In genomic region chr4:121138014-121138413, GRCh38 we compare ENCODE assay signal across 11 cellular contexts. TPM values are rescaled to one million over a fixed set of nuclear protein-coding genes. Genes with fewer than 3 reads are reported as not detected.
DNase-seq lines count a peak whose midpoint lies in the region; ATAC-seq and TF ChIP-seq lines count a peak whose summit lies in the region.
"Had no signal": no experiment of that assay in that cellular context is flagged by ENCODE, and none has a peak within 500 bp of the region (broad histone marks: within the 10 kb centered on the region; RNA-seq: fewer than 3 reads in every experiment).

No MANE protein-coding gene starts in this region.

- TF ChIP-seq POLR2A in uterus (IDR thresholded peaks at IDR 0.05), result no peak
- no peak for TF ChIP-seq POLR2A in suprapubic skin (IDR thresholded peaks at IDR 0.05)

- POLR2A ChIA-PET in AG04450 (lab: Yijun Ruan, JAX), result interaction anchor here (0.5 kb wide), 1 partner anchor 60 kb away, joined by 3 read pairs; no protein-coding TSS in a partner anchor

- H2AFZ ChIP-seq in MM.1S (ENCODE audit: low read length), result 0 out of 2 replicates have a peak overlapping the region, but pooled peaks have one; percentile 32
- H2AFZ ChIP-seq in hepatocyte, result no peak overlapping the region

- CTCF ChIA-PET in AG04450 (lab: Charles Lee), result no interaction called here

- DNase-seq in AG04450 (ENCODE audit: low read depth, low spot score), result no peak
- DNase-seq in MM.1S, result no peak
- no peak for DNase-seq in hepatocyte (ENCODE audit: low spot score)
- no peak for DNase-seq in uterus
- no peak for DNase-seq in dorsolateral prefrontal cortex
- no peak for DNase-seq in suprapubic skin (ENCODE audit: low spot score in 2 of 2)
- DNase-seq in NCI-H510A treated with DMSO at 0.1 percent for 48 hours (lab: John Stamatoyannopoulos, UW), result no peak
- DNase-seq: upper lobe of left lung had no signal

- H3K27me3 ChIP-seq in AG04450 (ENCODE audit: control insufficient read depth, insufficient read depth, low read length) (no peaks in the 10 kb centered on the region), MM.1S (replicated peaks; ENCODE audit: insufficient read depth, low read length) (no peaks in the 10 kb centered on the region), hepatocyte (no peaks in the 10 kb centered on the region), uterus (no peaks in the 10 kb centered on the region), dorsolateral prefrontal cortex (no peaks in the 10 kb centered on the region), suprapubic skin (no peaks in the 10 kb centered on the region)
- H3K27me3 ChIP-seq: upper lobe of left lung had no signal

- intact Hi-C loops in uterus (cut with DNase I; ENCODE audit: low total_unique reads) (no loop called here), dorsolateral prefrontal cortex (cut with DNase I) (no loop called here)

- peak; percentile 49 for ATAC-seq in GM19463 (IDR thresholded peaks at IDR 0.05; ENCODE audit: unreplicated experiment)

- no peak for TF ChIP-seq EP300 in suprapubic skin (IDR thresholded peaks at IDR 0.05)

- H3K36me3 ChIP-seq in MM.1S (replicated peaks; ENCODE audit: insufficient read depth, low read length), result no peaks in the 10 kb centered on the region
- H3K36me3 ChIP-seq in hepatocyte (replicated peaks; ENCODE audit: insufficient read depth, low read depth), result no peaks in the 10 kb centered on the region
- H3K36me3 ChIP-seq in uterus, result no peaks in the 10 kb centered on the region
- H3K36me3 ChIP-seq in suprapubic skin, result no peaks in the 10 kb centered on the region
- H3K36me3 ChIP-seq: upper lobe of left lung had no signal

- H3K9me3 ChIP-seq in AG04450 (ENCODE audit: control insufficient read depth, insufficient read depth, low read length), result no peaks in the 10 kb centered on the region
- no peaks in the 10 kb centered on the region for H3K9me3 ChIP-seq in MM.1S (replicated peaks; ENCODE audit: insufficient read depth, low read length)
- no peaks in the 10 kb centered on the region for H3K9me3 ChIP-seq in hepatocyte (ENCODE audit: low read depth)
- no peaks in the 10 kb centered on the region for H3K9me3 ChIP-seq in uterus
- H3K9me3 ChIP-seq in suprapubic skin, result no peaks in the 10 kb centered on the region
- H3K9me3 ChIP-seq: upper lobe of left lung had no signal

- H3K4me3 ChIP-seq in AG04450 (ENCODE audit: low read depth, low read length), result no peak overlapping the region
- H3K4me3 ChIP-seq in MM.1S (ENCODE audit: low read length), result no peak overlapping the region
- H3K4me3 ChIP-seq in hepatocyte, result no peak overlapping the region
- no peak overlapping the region for H3K4me3 ChIP-seq in uterus
- no peak overlapping the region for H3K4me3 ChIP-seq in dorsolateral prefrontal cortex
- H3K4me3 ChIP-seq in suprapubic skin, result no peak overlapping the region
- H3K4me3 ChIP-seq: upper lobe of left lung had no signal

- H3K9ac ChIP-seq in MM.1S (ENCODE audit: low read length), result no peak overlapping the region

- H3K9me2 ChIP-seq in MM.1S (replicated peaks; ENCODE audit: insufficient read depth, low read length), result no peaks in the 10 kb centered on the region
- H3K9me2 ChIP-seq in hepatocyte (replicated peaks; ENCODE audit: insufficient read depth), result no peaks in the 10 kb centered on the region

- H4K20me1 ChIP-seq in MM.1S (ENCODE audit: insufficient read depth, low read length) (no peaks in the 10 kb centered on the region), hepatocyte (ENCODE audit: insufficient read depth, poor library complexity, severe bottlenecking) (no peaks in the 10 kb centered on the region)

- H3K27ac ChIP-seq in AG04450 (ENCODE audit: low read depth, low read length) (peak overlapping the region; percentile 3), MM.1S (ENCODE audit: low read length) (peak overlapping the region; percentile 91), hepatocyte (peak overlapping the region; percentile 28), uterus (no peak overlapping the region), dorsolateral prefrontal cortex (no peak overlapping the region), suprapubic skin (no peak overlapping the region)
- H3K27ac ChIP-seq: upper lobe of left lung had no signal

- peaks cover 21% of the 10 kb centered on the region for H3F3A ChIP-seq in MM.1S (ENCODE audit: insufficient read depth, low read length)

- TF ChIP-seq CTCF in AG04450 (IDR thresholded peaks at IDR 0.05; ENCODE audit: low read depth, low read length) (no peak), MM.1S (IDR thresholded peaks at IDR 0.05; ENCODE audit: low read length) (no peak), hepatocyte (IDR thresholded peaks at IDR 0.05; ENCODE audit: poor library complexity) (no peak), uterus (IDR thresholded peaks at IDR 0.05) (no peak), dorsolateral prefrontal cortex (IDR thresholded peaks at IDR 0.05 in 54 of 56, conservative IDR thresholded peaks at IDR 0.05 in 2 of 56; ENCODE audit: low read depth in 1 of 56, partially characterized antibody in 56 of 56) (no peak), suprapubic skin (IDR thresholded peaks at IDR 0.05) (no peak)

- peak overlapping the region; percentile 5; the same call in 1 of the 2 replicates for H3K4me2 ChIP-seq in MM.1S (ENCODE audit: low read depth, low read length)
- H3K4me2 ChIP-seq in hepatocyte, result peak overlapping the region; percentile 32

- peaks cover 54% of the 10 kb centered on the region for H3K4me1 ChIP-seq in MM.1S (ENCODE audit: low read length)
- no peaks in the 10 kb centered on the region for H3K4me1 ChIP-seq in hepatocyte (ENCODE audit: insufficient read depth)
- no peaks in the 10 kb centered on the region for H3K4me1 ChIP-seq in uterus
- no peaks in the 10 kb centered on the region for H3K4me1 ChIP-seq in suprapubic skin
- H3K4me1 ChIP-seq: upper lobe of left lung had no signal

- 63% methylated on average over 2 of the region's 2 CpGs for WGBS in hepatocyte (ENCODE audit: low lambda C conversion rate, missing lambda C conversion rate)
- 74% methylated on average over 2 of the region's 2 CpGs for WGBS in suprapubic skin

- no peaks in the 10 kb centered on the region for H3K79me2 ChIP-seq in MM.1S (ENCODE audit: low read length)
- H3K79me2 ChIP-seq in hepatocyte, result no peaks in the 10 kb centered on the region

RNA-seq across cellular contexts. Expression of gene TNIP3, which starts 26.1 kb away (rescaled TPM):
- polyA plus RNA-seq in AG04450 (2011; rRNA removed) (0.43 and 0.51 TPM in 2 replicates), hepatocyte (0.53 TPM in 1 of 2 replicates, not detected in the other)
- polyA minus RNA-seq in AG04450 (2011; rRNA and poly(A)+ RNA removed), result 0.14 and 0.48 TPM in 2 replicates
- total RNA-seq in hepatocyte (0.63 TPM in 1 of 2 replicates, not detected in the other), uterus (under 1 TPM in 1 of 4 donors, not detected in 3; 0.48 TPM), dorsolateral prefrontal cortex (1 to 10 TPM in 53 of 120 experiments, under 1 TPM in 56, not detected in 11; 0.32 to 3.7 (median 0.99) TPM), suprapubic skin (not detected)
- total RNA-seq: G401, SK-MEL-5 had no signal

Comparison
In these comparisons a context has a peak if more than half of its experiments do, and no peak if none do; other contexts are left out.
1. H3K27ac ChIP-seq: peak in AG04450 (single experiment), MM.1S (single experiment) and hepatocyte (single experiment); none in uterus (0 of 2), dorsolateral prefrontal cortex (0 of 59) and suprapubic skin (single experiment).